In the genomic region with DNA sequence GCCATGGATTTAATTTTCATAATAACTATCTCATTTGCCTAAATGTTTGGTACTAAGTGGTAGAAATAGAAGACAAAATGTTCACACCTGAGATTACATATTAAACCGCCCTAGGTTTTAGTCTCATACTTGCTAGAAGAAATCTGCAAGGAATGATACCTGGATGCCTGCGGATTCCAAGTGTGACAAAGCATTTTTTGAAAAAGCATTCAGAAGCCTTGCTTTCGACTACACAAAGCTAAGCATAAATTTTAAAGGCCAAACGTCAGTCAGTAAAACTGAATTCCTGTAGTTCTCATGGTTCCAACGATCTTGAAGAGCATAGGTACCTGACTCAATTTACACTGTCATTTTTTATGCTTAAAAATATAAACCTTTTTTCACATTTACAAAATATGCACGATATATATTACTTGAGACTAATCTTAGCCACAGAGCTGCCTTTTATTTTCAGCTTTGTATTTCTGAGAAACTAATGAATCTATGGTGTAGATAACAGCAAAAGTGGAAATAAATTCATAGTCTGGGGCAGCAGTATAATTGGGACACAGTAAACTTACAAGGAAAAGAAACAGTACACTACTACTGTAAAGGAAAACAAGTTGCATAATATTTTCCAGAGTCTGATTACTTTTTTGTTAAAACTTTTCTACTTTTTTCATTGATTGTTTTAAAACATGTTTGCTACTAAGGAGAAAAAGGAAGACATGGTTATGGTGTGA, we compare ENCODE assay signal across 10 cellular contexts. TPM values are rescaled to one million over a fixed set of nuclear protein-coding genes. Genes with fewer than 3 reads are reported as not detected.
DNase-seq lines count a peak whose midpoint lies in the region; ATAC-seq and TF ChIP-seq lines count a peak whose summit lies in the region.
"Had no signal": no experiment of that assay in that cellular context is flagged by ENCODE, and none has a peak within 500 bp of the region (broad histone marks: within the 10 kb centered on the region; RNA-seq: fewer than 3 reads in every experiment).

No MANE protein-coding gene starts in this region.

- no peaks in the 10 kb centered on the region for H3K27me3 Mint-ChIP-seq in progenitor cell of endocrine pancreas

- 77 to 80% methylated on average over 6 of the region's 6 CpGs for WGBS in aorta, 2 donors

- H3K9me3 Mint-ChIP-seq in progenitor cell of endocrine pancreas (ENCODE audit: low read depth) = no peaks in the 10 kb centered on the region

- no peak for TF ChIP-seq CTCF in OCI-LY3 (IDR thresholded peaks at IDR 0.05; ENCODE audit: low read depth, low read length)
- no peak for TF ChIP-seq CTCF in dorsolateral prefrontal cortex (IDR thresholded peaks at IDR 0.05 in 54 of 56, conservative IDR thresholded peaks at IDR 0.05 in 2 of 56; ENCODE audit: low read depth in 1 of 56, partially characterized antibody in 56 of 56)
- TF ChIP-seq CTCF in progenitor cell of endocrine pancreas (IDR thresholded peaks at IDR 0.05; ENCODE audit: unreplicated experiment) = no peak
- TF ChIP-seq CTCF in brain microvascular endothelial cell (IDR thresholded peaks at IDR 0.05; ENCODE audit: low read depth, low read length, missing control alignments) = no peak

- no peaks in the 10 kb centered on the region for H3K27me3 ChIP-seq in OCI-LY3 (ENCODE audit: low read depth, low read length)
- no peaks in the 10 kb centered on the region for H3K27me3 ChIP-seq in dorsolateral prefrontal cortex
- peaks cover 3% of the 10 kb centered on the region for H3K27me3 ChIP-seq in brain microvascular endothelial cell (replicated peaks)
- no peaks in the 10 kb centered on the region for H3K27me3 ChIP-seq in aorta (ENCODE audit: control insufficient read depth in 1 of 2, insufficient read depth in 2 of 2, low read length in 1 of 2)
- H3K27me3 ChIP-seq: Peyer's patch had no signal

- DNase-seq in dorsolateral prefrontal cortex (no peak), progenitor cell of endocrine pancreas (ENCODE audit: low spot score, unreplicated experiment) (no peak), brain microvascular endothelial cell (no peak), NCI-H345 (lab: John Stamatoyannopoulos, UW) (no peak), aorta (no peak)
- DNase-seq: NCI-H1048, Peyer's patch had no signal

- H4K20me1 ChIP-seq in OCI-LY3 (ENCODE audit: insufficient read depth, low read length) = no peaks in the 10 kb centered on the region

- in situ Hi-C loops in brain microvascular endothelial cell (cut with HindIII; ENCODE audit: low pct_ligation_motif_present, low sequenced_read_pairs) = no loop called here

- ATAC-seq in aorta (ENCODE audit: low FRiP score) = no peak

- H3K9ac ChIP-seq in ES-I3 (ENCODE audit: low read depth, low read length) (0 out of 2 replicates have a peak overlapping the region, but pooled peaks have one; percentile 72), OCI-LY3 (ENCODE audit: low read length) (peak overlapping the region; percentile 76)

- H3K36me3 ChIP-seq in ES-I3 (ENCODE audit: insufficient read depth, low read length) (no peaks in the 10 kb centered on the region), OCI-LY3 (replicated peaks; ENCODE audit: low read depth, low read length) (no peaks in the 10 kb centered on the region), brain microvascular endothelial cell (replicated peaks) (no peaks in the 10 kb centered on the region), aorta (ENCODE audit: control insufficient read depth in 1 of 2, insufficient read depth in 2 of 2, low read length in 1 of 2) (no peaks in the 10 kb centered on the region)
- H3K36me3 ChIP-seq: Peyer's patch had no signal

- H3K9me3 ChIP-seq in ES-I3 (ENCODE audit: control insufficient read depth, insufficient read depth, low read length) = no peaks in the 10 kb centered on the region
- H3K9me3 ChIP-seq in OCI-LY3 (ENCODE audit: insufficient read depth, low read length) = no peaks in the 10 kb centered on the region
- no peaks in the 10 kb centered on the region for H3K9me3 ChIP-seq in aorta (ENCODE audit: control insufficient read depth, low read length)
- H3K9me3 ChIP-seq: Peyer's patch had no signal

- peak overlapping the region; percentile 81 for H3K4me3 ChIP-seq in OCI-LY3 (ENCODE audit: low read length)
- peak overlapping the region in 40 of 59 donors; percentile 53 to 82 (median 68) for H3K4me3 ChIP-seq in dorsolateral prefrontal cortex
- no peak overlapping the region for H3K4me3 ChIP-seq in brain microvascular endothelial cell (ENCODE audit: low read depth, low read length)
- no peak overlapping the region for H3K4me3 ChIP-seq in aorta (ENCODE audit: low read length in 2 of 2)

- intact Hi-C loops in dorsolateral prefrontal cortex (cut with DNase I) (loop anchor here in 1 of 2 donors (5.0 kb wide), 1 partner anchor 53 kb away; no protein-coding TSS in a partner anchor), aorta (cut with DNase I) (loop anchor here in 1 of 2 donors (5.0 kb wide), 1 partner anchor 87 kb away; no protein-coding TSS in a partner anchor)

- no peak overlapping the region for H3K27ac Mint-ChIP-seq in progenitor cell of endocrine pancreas

- H3K4me1 ChIP-seq in ES-I3 (ENCODE audit: insufficient read depth, low read length) (no peaks in the 10 kb centered on the region), OCI-LY3 (ENCODE audit: low read length) (peaks cover 30% of the 10 kb centered on the region), aorta (ENCODE audit: control insufficient read depth in 1 of 2, insufficient read depth in 2 of 2, low read length in 2 of 2) (peaks cover 0 to 3% of the 10 kb centered on the region in 2 donors)
- H3K4me1 ChIP-seq: Peyer's patch had no signal

- peak overlapping the region; percentile 92 for H2AFZ ChIP-seq in OCI-LY3 (ENCODE audit: low read depth, low read length)

- peak overlapping the region; percentile 83 for H3K4me2 ChIP-seq in OCI-LY3 (ENCODE audit: low read length)

- peaks cover 21% of the 10 kb centered on the region for H3K79me2 ChIP-seq in OCI-LY3 (ENCODE audit: low read length)

- no peaks in the 10 kb centered on the region for H3K36me3 Mint-ChIP-seq in progenitor cell of endocrine pancreas (ENCODE audit: insufficient read depth)

- H3K27ac ChIP-seq in OCI-LY3 (ENCODE audit: low read length) (no peak overlapping the region), dorsolateral prefrontal cortex (peak overlapping the region in 5 of 59 donors; percentile 13 to 85 (median 77)), brain microvascular endothelial cell (no peak overlapping the region), aorta (ENCODE audit: low read depth in 1 of 2, low read length in 2 of 2) (no peak overlapping the region)

- H3K4me1 Mint-ChIP-seq in progenitor cell of endocrine pancreas (ENCODE audit: low read depth) = peaks cover 43% of the 10 kb centered on the region

- H3K4me3 Mint-ChIP-seq in progenitor cell of endocrine pancreas (ENCODE audit: low read depth) = peak overlapping the region; percentile 71

RNA-seq across cellular contexts. Expression of gene LRRC63, which starts 1.2 kb away (rescaled TPM):
- total RNA-seq in dorsolateral prefrontal cortex (10 to 100 TPM in 2 of 120 experiments, 1 to 10 TPM in 101, under 1 TPM in 17; 0.32 to 11.2 (median 2.6) TPM), progenitor cell of endocrine pancreas (0.24 and 0.42 TPM in 2 replicates), aorta (under 1 TPM in 1 of 2 donors, not detected in 1; 0.99 TPM)
- polyA plus RNA-seq in aorta = under 1 TPM in 1 of 2 donors, not detected in 1; 0.15 TPM
- total RNA-seq: esophagus mucosa had no signal

RNA-seq across cellular contexts. Expression of gene LCP1, which starts 28.5 kb away (rescaled TPM):
- total RNA-seq in dorsolateral prefrontal cortex (10 to 100 TPM in 71 of 120 experiments, 1 to 10 TPM in 49; 2.5 to 60.2 (median 11.3) TPM), progenitor cell of endocrine pancreas (8.3 and 17.0 TPM in 2 replicates), aorta (10 to 100 TPM; 74.7 to 76.5 TPM)
- polyA plus RNA-seq in aorta = 10 to 100 TPM in 1 of 2 donors, 1 to 10 TPM in 1; 6.2 to 36.2 TPM

Comparison
In these comparisons a context has a peak if more than half of its experiments do, and no peak if none do; other contexts are left out.
1. H3K4me3 ChIP-seq: peak in OCI-LY3 (single experiment) and dorsolateral prefrontal cortex (40 of 59); none in brain microvascular endothelial cell (single experiment) and aorta (0 of 2).